ENCODE assay signal across 25 cellular contexts in the genomic region with DNA sequence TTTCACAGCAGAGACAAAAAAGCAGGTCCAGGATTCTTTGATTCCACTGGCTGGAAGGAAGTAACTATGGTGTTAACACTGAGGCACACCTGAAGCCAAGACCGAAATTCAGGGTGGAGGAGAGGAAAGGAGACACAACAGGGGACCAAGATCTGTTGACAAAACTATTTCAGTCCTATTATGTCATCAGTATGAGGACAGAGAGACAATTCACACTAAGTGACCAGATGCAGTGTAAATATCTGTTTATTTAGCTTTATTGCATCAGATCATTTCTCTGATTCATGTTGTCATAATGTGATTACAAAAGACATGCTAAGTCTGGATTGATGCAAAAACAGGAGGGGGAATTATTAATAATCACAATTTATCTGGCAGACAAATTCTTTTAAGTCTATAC.
DNase-seq lines count a peak whose midpoint lies in the region; ATAC-seq and TF ChIP-seq lines count a peak whose summit lies in the region.
"Had no signal": no experiment of that assay in that cellular context is flagged by ENCODE, and none has a peak within 500 bp of the region (broad histone marks: within the 10 kb centered on the region; RNA-seq: fewer than 3 reads in every experiment).

No MANE protein-coding gene starts in this region.

- H3K36me3 ChIP-seq in breast epithelium: no peaks in the 10 kb centered on the region
- no peaks in the 10 kb centered on the region for H3K36me3 ChIP-seq in Panc1 (ENCODE audit: control insufficient read depth, insufficient read depth, low read length)
- peaks cover 0 to 10% (median 2%) of the 10 kb centered on the region in 4 donors for H3K36me3 ChIP-seq in transverse colon
- H3K36me3 ChIP-seq: uterus had no signal

- peak; percentile 69 for DNase-seq in MCF 10A (ENCODE audit: unreplicated experiment)
- DNase-seq in breast epithelium (ENCODE audit: low spot score in 2 of 2): no peak
- peak; percentile 62 for DNase-seq in Panc1 (ENCODE audit: low read depth, low spot score)
- DNase-seq in fibroblast of pulmonary artery (ENCODE audit: low read depth): peak; percentile 10
- DNase-seq in transverse colon: no peak
- no peak for DNase-seq in stimulated activated naive CD4-positive, alpha-beta T cell (lab: John Stamatoyannopoulos, UW)
- DNase-seq in type B pancreatic cell (ENCODE audit: extremely low spot score, unreplicated experiment): no peak
- no peak for DNase-seq in activated CD8-positive, alpha-beta T cell treated with anti-CD3 and anti-CD28 coated beads, Interleukin-2, amount 10 ng/mL, durations not matched to agents 7 days and 5 days
- DNase-seq: activated CD4-positive, CD25-positive, alpha-beta regulatory T cell; activated CD8-positive, alpha-beta memory T cell treated with anti-CD3 and anti-CD28 coated beads for 24 hours; activated T-cell treated with anti-CD3 and anti-CD28 coated beads, Interleukin-2, amount 50 U/mL, for 48 hours; DMS 273 treated with DMSO at 0.1 percent for 48 hours; foreskin fibroblast; HCEC 1CT; natural killer cell; NCI-H2029; NCI-H524 treated with DMSO at 0.1 percent for 48 hours; Peyer's patch; stimulated activated CD4-positive, alpha-beta T cell treated with anti-CD3 and anti-CD28 coated beads, Interleukin-4, amount 100 ng/mL, for 1 hour; T-helper 9 cell; uterus had no signal

- no peak for TF ChIP-seq CTCF in MCF 10A (IDR thresholded peaks at IDR 0.05; ENCODE audit: unreplicated experiment)
- TF ChIP-seq CTCF in breast epithelium (IDR thresholded peaks at IDR 0.05): no peak
- TF ChIP-seq CTCF in Panc1 (IDR thresholded peaks at IDR 0.05): no peak
- no peak for TF ChIP-seq CTCF in fibroblast of pulmonary artery (IDR thresholded peaks at IDR 0.05; ENCODE audit: low read length, missing control alignments)
- no peak for TF ChIP-seq CTCF in transverse colon (IDR thresholded peaks at IDR 0.05)
- TF ChIP-seq CTCF in type B pancreatic cell (conservative IDR thresholded peaks at IDR 0.05): no peak

- TF ChIP-seq EP300 in transverse colon (IDR thresholded peaks at IDR 0.05; ENCODE audit: low read depth): no peak

- BruUV-seq in MCF 10A (replicated peaks; lab: Mats Ljungman, UMichigan): no TSS peak
- BruUV-seq in Panc1 (replicated peaks; lab: Mats Ljungman, UMichigan): no TSS peak

- H3K4me3 Mint-ChIP-seq in MCF 10A (ENCODE audit: unreplicated experiment): no peak overlapping the region
- H3K4me3 Mint-ChIP-seq in type B pancreatic cell: no peak overlapping the region
- no peak overlapping the region for H3K4me3 Mint-ChIP-seq in activated CD8-positive, alpha-beta T cell treated with anti-CD3 and anti-CD28 coated beads, Interleukin-2, amount 10 ng/mL, durations not matched to agents 7 days and 5 days
- H3K4me3 Mint-ChIP-seq: activated naive CD4-positive, alpha-beta T cell treated with anti-CD3 and anti-CD28 coated beads, Interleukin-2, amount 50 U/mL, for 24 hours; CD14-positive monocyte; natural killer cell had no signal

- H3K27ac ChIP-seq in breast epithelium (no peak overlapping the region), Panc1 (ENCODE audit: low read length) (no peak overlapping the region), transverse colon (peak overlapping the region in 3 of 4 donors; percentile 1 to 23 (median 7))
- H3K27ac ChIP-seq: Peyer's patch, skin epidermis, uterus had no signal

- in situ Hi-C loops in Panc1 (cut with HindIII; ENCODE audit: low pct_unique_long_range_greater_than_20kb, low sequenced_read_pairs): no loop called here
- in situ Hi-C loops in transverse colon (cut with MboI; ENCODE audit: low pct_ligation_motif_present in 1 of 4, low pct_unique_long_range_greater_than_20kb in 1 of 4, low sequenced_read_pairs in 3 of 4): no loop called here

- TF ChIP-seq POLR2A in breast epithelium (IDR thresholded peaks at IDR 0.05) (no peak), transverse colon (IDR thresholded peaks at IDR 0.05) (no peak)

- H3K27me3 ChIP-seq in breast epithelium (no peaks in the 10 kb centered on the region), Panc1 (ENCODE audit: control insufficient read depth, insufficient read depth, low read length) (no peaks in the 10 kb centered on the region), transverse colon (no peaks in the 10 kb centered on the region)
- H3K27me3 ChIP-seq: Peyer's patch, uterus had no signal

- no peaks in the 10 kb centered on the region for H3K27me3 Mint-ChIP-seq in MCF 10A (ENCODE audit: insufficient read depth, unreplicated experiment)
- H3K27me3 Mint-ChIP-seq in type B pancreatic cell: no peaks in the 10 kb centered on the region
- H3K27me3 Mint-ChIP-seq in activated CD8-positive, alpha-beta T cell treated with anti-CD3 and anti-CD28 coated beads, Interleukin-2, amount 10 ng/mL, durations not matched to agents 7 days and 5 days (ENCODE audit: low read depth): no peaks in the 10 kb centered on the region

- intact Hi-C loops in MCF 10A (cut with micrococcal nuclease): loop anchor here (10.0 kb wide), 1 partner anchor 286 kb away; no protein-coding TSS in a partner anchor
- intact Hi-C loops in breast epithelium (cut with DNase I; ENCODE audit: low total_unique reads): no loop called here
- intact Hi-C loops in Panc1 (cut with micrococcal nuclease; ENCODE audit: unreplicated experiment): no loop called here
- intact Hi-C loops in transverse colon (cut with DNase I; ENCODE audit: low total_unique reads): no loop called here

- 81% methylated on average over 1 of the region's 1 CpG; no CpG with 5 or more reads in 1 of the 2 donors for WGBS in transverse colon (ENCODE audit: low coverage in 1 of 2), 2 donors

- H3K4me1 Mint-ChIP-seq in MCF 10A (ENCODE audit: insufficient read depth, unreplicated experiment) (peaks cover 40% of the 10 kb centered on the region), type B pancreatic cell (ENCODE audit: unreplicated experiment) (peaks cover 31% of the 10 kb centered on the region)
- H3K4me1 Mint-ChIP-seq in activated CD8-positive, alpha-beta T cell treated with anti-CD3 and anti-CD28 coated beads, Interleukin-2, amount 10 ng/mL, durations not matched to agents 7 days and 5 days (ENCODE audit: low read depth): no peaks in the 10 kb centered on the region
- H3K4me1 Mint-ChIP-seq: activated naive CD4-positive, alpha-beta T cell treated with anti-CD3 and anti-CD28 coated beads, Interleukin-2, amount 50 U/mL, for 24 hours; natural killer cell had no signal

- H3K4me3 ChIP-seq in breast epithelium: no peak overlapping the region
- H3K4me3 ChIP-seq in Panc1 (ENCODE audit: low read depth in 2 of 2, low read length in 2 of 2): no peak overlapping the region
- H3K4me3 ChIP-seq in fibroblast of pulmonary artery (replicated peaks; ENCODE audit: low read depth, low read length): no peak overlapping the region
- no peak overlapping the region for H3K4me3 ChIP-seq in transverse colon
- H3K4me3 ChIP-seq: Peyer's patch, skin epidermis, uterus had no signal

- no peaks in the 10 kb centered on the region for H3K9me3 Mint-ChIP-seq in MCF 10A (ENCODE audit: unreplicated experiment)
- H3K9me3 Mint-ChIP-seq in type B pancreatic cell: no peaks in the 10 kb centered on the region
- H3K9me3 Mint-ChIP-seq in activated CD8-positive, alpha-beta T cell treated with anti-CD3 and anti-CD28 coated beads, Interleukin-2, amount 10 ng/mL, durations not matched to agents 7 days and 5 days (ENCODE audit: insufficient read depth): no peaks in the 10 kb centered on the region
- H3K9me3 Mint-ChIP-seq: activated naive CD4-positive, alpha-beta T cell treated with anti-CD3 and anti-CD28 coated beads, Interleukin-2, amount 50 U/mL, for 24 hours; natural killer cell had no signal

- H3K36me3 Mint-ChIP-seq in MCF 10A (ENCODE audit: insufficient read depth, unreplicated experiment) (peaks cover 19% of the 10 kb centered on the region), type B pancreatic cell (peaks cover 29% of the 10 kb centered on the region)
- H3K36me3 Mint-ChIP-seq in activated CD8-positive, alpha-beta T cell treated with anti-CD3 and anti-CD28 coated beads, Interleukin-2, amount 10 ng/mL, durations not matched to agents 7 days and 5 days (ENCODE audit: low read depth): no peaks in the 10 kb centered on the region
- H3K36me3 Mint-ChIP-seq: natural killer cell had no signal

- H3K27ac Mint-ChIP-seq in MCF 10A (ENCODE audit: low read depth, unreplicated experiment) (peak overlapping the region; percentile 47), type B pancreatic cell (no peak overlapping the region)
- H3K27ac Mint-ChIP-seq in activated CD8-positive, alpha-beta T cell treated with anti-CD3 and anti-CD28 coated beads, Interleukin-2, amount 10 ng/mL, durations not matched to agents 7 days and 5 days: no peak overlapping the region
- H3K27ac Mint-ChIP-seq: activated naive CD4-positive, alpha-beta T cell treated with anti-CD3 and anti-CD28 coated beads, Interleukin-2, amount 50 U/mL, for 24 hours; natural killer cell had no signal

- no peak for ATAC-seq in Panc1
- ATAC-seq in activated CD8-positive, alpha-beta T cell treated with anti-CD3 and anti-CD28 coated beads, Interleukin-2, amount 10 ng/mL, durations not matched to agents 7 days and 5 days: no peak
- ATAC-seq: natural killer cell, SK-N-SH treated with all-trans-retinoic acid at 6 μM for 48 hours had no signal

- CTCF ChIA-PET in MCF 10A (lab: Yijun Ruan, JAX) (interaction anchor here (0.6 to 3.0 kb wide), 4 partner anchors 27 to 821 kb away, joined by 3 to 16 read pairs (median 3); no protein-coding TSS in a partner anchor), Panc1 (lab: Charles Lee) (no interaction called here)
- CTCF ChIA-PET in activated CD8-positive, alpha-beta T cell treated with anti-CD3 and anti-CD28 coated beads, Interleukin-2, amount 10 ng/mL, durations not matched to agents 7 days and 5 days (lab: Charles Lee): no interaction called here

- H3K4me1 ChIP-seq in breast epithelium: no peaks in the 10 kb centered on the region
- H3K4me1 ChIP-seq in Panc1 (ENCODE audit: control insufficient read depth, insufficient read depth, low read length): no peaks in the 10 kb centered on the region
- H3K4me1 ChIP-seq in transverse colon: peaks cover 0 to 13% (median 6%) of the 10 kb centered on the region in 4 donors
- H3K4me1 ChIP-seq: Peyer's patch, uterus had no signal

- no peaks in the 10 kb centered on the region for H3K9me3 ChIP-seq in breast epithelium
- no peaks in the 10 kb centered on the region for H3K9me3 ChIP-seq in Panc1 (ENCODE audit: control insufficient read depth, insufficient read depth, low read depth, low read length)
- H3K9me3 ChIP-seq in transverse colon: no peaks in the 10 kb centered on the region
- H3K9me3 ChIP-seq: Peyer's patch, uterus had no signal

- POLR2A ChIA-PET in MCF 10A (lab: Yijun Ruan, JAX) (interaction anchor here (0.7 to 5.5 kb wide), 17 partner anchors 8 to 369 kb away, joined by 3 to 43 read pairs (median 4); partner anchors contain the start of gene SIPA1L2), Panc1 (lab: Charles Lee) (no interaction called here)
- POLR2A ChIA-PET in activated CD8-positive, alpha-beta T cell treated with anti-CD3 and anti-CD28 coated beads, Interleukin-2, amount 10 ng/mL, durations not matched to agents 7 days and 5 days (lab: Charles Lee): no interaction called here

Comparison
In these comparisons a context has a peak if more than half of its experiments do, and no peak if none do; other contexts are left out.
1. DNase-seq: peak in MCF 10A (single experiment), Panc1 (single experiment) and fibroblast of pulmonary artery (single experiment); none in breast epithelium (0 of 2), transverse colon (single experiment), stimulated activated naive CD4-positive, alpha-beta T cell (0 of 6), type B pancreatic cell (single experiment) and activated CD8-positive, alpha-beta T cell treated with anti-CD3 and anti-CD28 coated beads, Interleukin-2, amount 10 ng/mL, durations not matched to agents 7 days and 5 days (single experiment).
2. H3K27ac ChIP-seq: peak in transverse colon (3 of 4); none in breast epithelium (0 of 2) and Panc1 (single experiment).